9 cellular contexts compared by ENCODE assay signal in the genomic region with DNA sequence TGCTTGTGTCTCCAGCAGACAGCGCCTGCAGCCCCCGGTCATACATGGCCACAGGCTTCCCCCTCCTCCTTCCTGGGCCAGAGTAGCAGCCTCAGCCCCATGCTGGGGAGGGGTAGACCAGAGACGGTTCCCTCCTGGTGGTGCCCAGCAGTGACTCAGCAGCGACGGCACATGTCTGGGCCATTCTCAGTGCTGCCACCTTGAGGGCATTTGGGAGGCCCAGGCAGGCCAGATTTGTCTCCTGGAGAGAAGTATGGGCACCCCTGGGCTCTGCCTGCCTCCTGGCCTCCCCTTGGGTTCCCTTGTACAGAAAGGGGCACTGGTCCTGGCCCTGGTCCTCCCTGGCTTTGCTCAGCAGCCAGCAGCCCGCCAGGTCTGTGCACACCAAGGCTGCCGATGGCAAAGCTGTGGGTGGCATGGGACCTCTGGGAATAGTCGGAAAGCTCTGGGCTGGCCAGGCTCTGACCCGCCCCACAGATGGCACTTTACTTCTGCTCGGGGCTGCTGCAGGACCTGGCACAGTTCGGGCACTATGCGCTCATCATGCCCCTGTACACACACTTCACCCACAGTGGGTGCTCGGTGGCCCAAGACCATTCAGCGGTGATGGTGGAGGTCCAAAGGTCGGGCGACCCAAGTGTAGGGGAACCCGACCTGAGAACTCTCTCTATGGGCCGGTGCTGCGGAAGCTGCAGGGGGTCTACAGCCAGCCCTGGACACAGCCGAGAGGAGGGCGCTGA. TPM values are rescaled to one million over a fixed set of nuclear protein-coding genes. Genes with fewer than 3 reads are reported as not detected.
DNase-seq lines count a peak whose midpoint lies in the region; ATAC-seq, FAIRE-seq and TF ChIP-seq lines count a peak whose summit lies in the region.
"Had no signal": no experiment of that assay in that cellular context is flagged by ENCODE, and none has a peak within 500 bp of the region (broad histone marks: within the 10 kb centered on the region; RNA-seq: fewer than 3 reads in every experiment).

No MANE protein-coding gene starts in this region.

- no peak overlapping the region for H3K4me3 Mint-ChIP-seq in Caco-2 (ENCODE audit: unreplicated experiment)
- no peak overlapping the region for H3K4me3 Mint-ChIP-seq in activated naive CD8-positive, alpha-beta T cell treated with anti-CD3 and anti-CD28 coated beads, Interleukin-2, amount 50 U/mL, for 24 hours

- intact Hi-C loops in Caco-2 (cut with micrococcal nuclease; ENCODE audit: unreplicated experiment): loop anchor here (5.0 kb wide), 2 partner anchors 78 to 592 kb away; a partner anchor contains a TSS
- intact Hi-C loops in kidney (cut with DNase I): no loop called here
- intact Hi-C loops in uterus (cut with DNase I; ENCODE audit: low total_unique reads): no loop called here

- no peak overlapping the region for H3K4me2 ChIP-seq in SU-DHL-6 (ENCODE audit: low read depth, low read length, poor library complexity, severe bottlenecking)

- H3K27me3 Mint-ChIP-seq in Caco-2 (ENCODE audit: insufficient read depth, unreplicated experiment): no peaks in the 10 kb centered on the region
- H3K27me3 Mint-ChIP-seq in activated naive CD8-positive, alpha-beta T cell treated with anti-CD3 and anti-CD28 coated beads, Interleukin-2, amount 50 U/mL, for 24 hours: no peaks in the 10 kb centered on the region

- BruUV-seq in Caco-2 (replicated peaks; lab: Mats Ljungman, UMichigan): no TSS peak

- H2AFZ ChIP-seq in SU-DHL-6 (ENCODE audit: low read depth, low read length, severe bottlenecking): no peak overlapping the region

- H4K20me1 ChIP-seq in SU-DHL-6 (ENCODE audit: low read depth, low read length): no peaks in the 10 kb centered on the region

- H3K36me3 Mint-ChIP-seq in Caco-2 (ENCODE audit: insufficient read depth, unreplicated experiment): no peaks in the 10 kb centered on the region
- no peaks in the 10 kb centered on the region for H3K36me3 Mint-ChIP-seq in activated naive CD8-positive, alpha-beta T cell treated with anti-CD3 and anti-CD28 coated beads, Interleukin-2, amount 50 U/mL, for 24 hours (ENCODE audit: low read depth)

- H3K36me3 ChIP-seq in Caco-2 (ENCODE audit: control insufficient read depth, insufficient read depth, low read length) (no peaks in the 10 kb centered on the region), SU-DHL-6 (ENCODE audit: low read length) (no peaks in the 10 kb centered on the region), kidney (ENCODE audit: control insufficient read depth in 1 of 2, insufficient read depth in 2 of 2, low read length in 2 of 2) (no peaks in the 10 kb centered on the region), uterus (no peaks in the 10 kb centered on the region)

- no peak for TF ChIP-seq POLR2A in uterus (IDR thresholded peaks at IDR 0.05)

- H3K4me1 ChIP-seq in Caco-2 (0 out of 2 replicates have a peak, but pooled peaks cover 4% of the 10 kb centered on the region), kidney (ENCODE audit: control insufficient read depth in 1 of 2, insufficient read depth in 1 of 2, low read depth in 1 of 2, low read length in 2 of 2) (peaks cover 3 to 8% of the 10 kb centered on the region in 2 donors), uterus (no peaks in the 10 kb centered on the region)

- H3K9me3 Mint-ChIP-seq in Caco-2 (ENCODE audit: unreplicated experiment): no peaks in the 10 kb centered on the region
- H3K9me3 Mint-ChIP-seq in activated naive CD8-positive, alpha-beta T cell treated with anti-CD3 and anti-CD28 coated beads, Interleukin-2, amount 50 U/mL, for 24 hours: no peaks in the 10 kb centered on the region

- DNase-seq in Caco-2 (peak in 1 of 2 experiments; percentile 47), kidney (no peak), uterus (no peak)
- DNase-seq in activated naive CD8-positive, alpha-beta T cell treated with anti-CD3 and anti-CD28 coated beads, Interleukin-2, amount 50 U/mL, for 24 hours: peak; percentile 79
- peak; percentile 28 for DNase-seq in stimulated activated CD8-positive, alpha-beta memory T cell treated with anti-CD3 and anti-CD28 coated beads, Interleukin-15, amount 100 ng/mL, for 1 hour (ENCODE audit: low read depth)

- ATAC-seq in HG03342 (IDR thresholded peaks at IDR 0.05; ENCODE audit: unreplicated experiment) (peak; percentile 38), GM19397 (IDR thresholded peaks at IDR 0.05; ENCODE audit: unreplicated experiment) (no peak)
- peak; percentile 69 for ATAC-seq in activated naive CD8-positive, alpha-beta T cell treated with anti-CD3 and anti-CD28 coated beads, Interleukin-2, amount 50 U/mL, for 24 hours

- H3F3A ChIP-seq in SU-DHL-6 (ENCODE audit: insufficient read depth): no peaks in the 10 kb centered on the region

- no peaks in the 10 kb centered on the region for H3K4me1 Mint-ChIP-seq in Caco-2 (ENCODE audit: low read depth, unreplicated experiment)
- no peaks in the 10 kb centered on the region for H3K4me1 Mint-ChIP-seq in activated naive CD8-positive, alpha-beta T cell treated with anti-CD3 and anti-CD28 coated beads, Interleukin-2, amount 50 U/mL, for 24 hours

- CTCF ChIA-PET in Caco-2 (lab: Charles Lee): interaction anchor here (0.7 kb wide), 1 partner anchor 10 kb away, joined by 4 read pairs; no protein-coding TSS in a partner anchor

- H3K27ac Mint-ChIP-seq in Caco-2 (ENCODE audit: unreplicated experiment): no peak overlapping the region
- H3K27ac Mint-ChIP-seq in activated naive CD8-positive, alpha-beta T cell treated with anti-CD3 and anti-CD28 coated beads, Interleukin-2, amount 50 U/mL, for 24 hours: no peak overlapping the region

- no peaks in the 10 kb centered on the region for H3K9me2 ChIP-seq in SU-DHL-6 (replicated peaks; ENCODE audit: insufficient read depth, low read length)

- H3K27me3 ChIP-seq in Caco-2 (replicated peaks; ENCODE audit: control insufficient read depth, insufficient read depth, low read length) (no peaks in the 10 kb centered on the region), SU-DHL-6 (ENCODE audit: low read length) (no peaks in the 10 kb centered on the region), uterus (no peaks in the 10 kb centered on the region)

- no peak overlapping the region for H3K27ac ChIP-seq in SU-DHL-6 (ENCODE audit: low read depth, low read length)
- no peak overlapping the region for H3K27ac ChIP-seq in kidney (ENCODE audit: low read depth in 2 of 2, low read length in 2 of 2)
- H3K27ac ChIP-seq in uterus: no peak overlapping the region

- H3K4me3 ChIP-seq in Caco-2 (ENCODE audit: low read depth, low read length) (no peak overlapping the region), SU-DHL-6 (ENCODE audit: insufficient read depth, low read length, poor library complexity, severe bottlenecking) (no peak overlapping the region), kidney (ENCODE audit: low read length in 2 of 2) (no peak overlapping the region), uterus (no peak overlapping the region)

- no peak for FAIRE-seq in kidney (lab: Jason Lieb, UNC)

- TF ChIP-seq CTCF in Caco-2 (IDR thresholded peaks at IDR 0.05; ENCODE audit: insufficient read depth in 1 of 2, low read depth in 1 of 2, low read length in 1 of 2, severe bottlenecking in 1 of 2, unreplicated experiment in 1 of 2) (peak; percentile 31 to 35), SU-DHL-6 (IDR thresholded peaks at IDR 0.05; ENCODE audit: insufficient read depth, low read length, poor library complexity, severe bottlenecking) (peak; percentile 56), kidney (IDR thresholded peaks at IDR 0.05; ENCODE audit: borderline replicate concordance, extremely low read depth, insufficient read depth) (peak; percentile 14), uterus (IDR thresholded peaks at IDR 0.05) (peak in 1 of 4 experiments; percentile 10)

- no peaks in the 10 kb centered on the region for H3K9me3 ChIP-seq in Caco-2
- H3K9me3 ChIP-seq in SU-DHL-6 (ENCODE audit: insufficient read depth, low read length): no peaks in the 10 kb centered on the region
- no peaks in the 10 kb centered on the region for H3K9me3 ChIP-seq in kidney (ENCODE audit: control insufficient read depth in 1 of 2, low read length in 2 of 2)
- H3K9me3 ChIP-seq in uterus: no peaks in the 10 kb centered on the region

- no peaks in the 10 kb centered on the region for H3K79me2 ChIP-seq in SU-DHL-6 (ENCODE audit: insufficient read depth, low read length)

- POLR2A ChIA-PET in Caco-2 (lab: Charles Lee): no interaction called here

- H3K9ac ChIP-seq in SU-DHL-6 (ENCODE audit: low read length): no peak overlapping the region
- H3K9ac ChIP-seq in kidney (ENCODE audit: low read length in 2 of 2): no peak overlapping the region

RNA-seq across cellular contexts. Expression of a gene that starts 11.4 kb away (rescaled TPM):
- 4.4 and 5.3 TPM in 2 replicates for total RNA-seq in Caco-2 (2022)
- 0.09 TPM for total RNA-seq in kidney
- 0.49 TPM for polyA plus RNA-seq in kidney (ENCODE audit: insufficient read depth, low read depth, low replicate concordance)
- not detected for total RNA-seq in uterus
- total RNA-seq: T-helper 2 cell treated with Interferon-gamma antibody and Interleukin-4, amounts not matched to agents 100 ng/mL and 5 ng/mL, for 36 hours had no signal

RNA-seq across cellular contexts. Expression of a gene that starts 37.9 kb away (rescaled TPM):
- total RNA-seq in Caco-2 (2022): 1.9 and 2.5 TPM in 2 replicates
- total RNA-seq in kidney: not detected
- polyA plus RNA-seq in kidney (ENCODE audit: insufficient read depth, low read depth, low replicate concordance): not detected
- total RNA-seq in uterus: not detected
- total RNA-seq: T-helper 2 cell treated with Interferon-gamma antibody and Interleukin-4, amounts not matched to agents 100 ng/mL and 5 ng/mL, for 36 hours had no signal

RNA-seq across cellular contexts. Expression of a gene that starts 43.1 kb away (rescaled TPM):
- 6.4 and 8.9 TPM in 2 replicates for total RNA-seq in Caco-2 (2022)
- 6.7 TPM for total RNA-seq in kidney
- polyA plus RNA-seq in kidney (ENCODE audit: insufficient read depth, low read depth, low replicate concordance): 8.5 TPM
- total RNA-seq in uterus: 10 to 100 TPM in 1 of 4 donors, 1 to 10 TPM in 1, not detected in 2; 1.9 to 10.8 TPM

Comparison
In these comparisons a context has a peak if more than half of its experiments do, and no peak if none do; other contexts are left out.
1. DNase-seq: peak in activated naive CD8-positive, alpha-beta T cell treated with anti-CD3 and anti-CD28 coated beads, Interleukin-2, amount 50 U/mL, for 24 hours (single experiment) and stimulated activated CD8-positive, alpha-beta memory T cell treated with anti-CD3 and anti-CD28 coated beads, Interleukin-15, amount 100 ng/mL, for 1 hour (single experiment); none in kidney (single experiment) and uterus (0 of 2).